In the genomic region with DNA sequence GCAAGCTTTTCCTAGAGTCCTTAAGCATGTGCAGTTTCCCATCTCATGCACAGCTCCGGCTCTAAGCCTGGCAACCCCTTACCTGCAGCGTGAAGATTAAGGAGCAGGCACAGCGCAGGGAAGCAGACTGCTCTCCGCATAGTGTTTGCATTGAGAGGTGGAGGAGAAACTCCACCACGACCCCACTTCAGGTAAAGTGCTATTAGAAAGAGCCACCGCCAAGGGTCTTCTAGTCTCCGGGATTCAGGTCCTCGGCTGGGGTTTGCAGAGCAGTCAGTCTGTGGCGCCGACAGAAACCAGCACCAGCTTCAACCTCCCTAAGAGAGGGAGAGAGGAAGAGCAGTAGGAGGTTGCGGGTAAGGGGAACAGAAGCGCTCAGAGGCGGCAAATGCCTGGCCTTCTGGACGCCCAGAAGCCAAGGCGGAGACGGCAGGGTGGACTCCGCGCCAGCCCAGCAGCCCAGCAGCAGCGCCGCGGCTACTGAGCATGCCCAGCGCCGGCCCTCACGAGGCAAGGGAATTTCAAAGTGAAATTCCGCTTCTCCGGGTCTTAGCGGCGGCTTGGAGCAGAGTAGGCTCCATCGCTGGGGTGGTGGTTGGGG, we compare ENCODE assay signal across 10 cellular contexts. TPM values are rescaled to one million over a fixed set of nuclear protein-coding genes. Genes with fewer than 3 reads are reported as not detected.
DNase-seq lines count a peak whose midpoint lies in the region; ATAC-seq and TF ChIP-seq lines count a peak whose summit lies in the region.
"Had no signal": no experiment of that assay in that cellular context is flagged by ENCODE, and none has a peak within 500 bp of the region (broad histone marks: within the 10 kb centered on the region; RNA-seq: fewer than 3 reads in every experiment).

A gene with protein sequence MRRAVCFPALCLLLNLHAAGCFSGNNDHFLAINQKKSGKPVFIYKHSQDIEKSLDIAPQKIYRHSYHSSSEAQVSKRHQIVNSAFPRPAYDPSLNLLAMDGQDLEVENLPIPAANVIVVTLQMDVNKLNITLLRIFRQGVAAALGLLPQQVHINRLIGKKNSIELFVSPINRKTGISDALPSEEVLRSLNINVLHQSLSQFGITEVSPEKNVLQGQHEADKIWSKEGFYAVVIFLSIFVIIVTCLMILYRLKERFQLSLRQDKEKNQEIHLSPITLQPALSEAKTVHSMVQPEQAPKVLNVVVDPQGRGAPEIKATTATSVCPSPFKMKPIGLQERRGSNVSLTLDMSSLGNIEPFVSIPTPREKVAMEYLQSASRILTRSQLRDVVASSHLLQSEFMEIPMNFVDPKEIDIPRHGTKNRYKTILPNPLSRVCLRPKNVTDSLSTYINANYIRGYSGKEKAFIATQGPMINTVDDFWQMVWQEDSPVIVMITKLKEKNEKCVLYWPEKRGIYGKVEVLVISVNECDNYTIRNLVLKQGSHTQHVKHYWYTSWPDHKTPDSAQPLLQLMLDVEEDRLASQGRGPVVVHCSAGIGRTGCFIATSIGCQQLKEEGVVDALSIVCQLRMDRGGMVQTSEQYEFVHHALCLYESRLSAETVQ (minus strand): TSS at position 488 of the 601 bp plus-strand sequence. CDS start 348 bp downstream, at position 140.

- H3K4me1 ChIP-seq in HUES6 (ENCODE audit: control insufficient read depth, insufficient read depth, low read length) (peaks cover 13% of the 10 kb centered on the region; the same call in 1 of the 2 replicates), RWPE2 (ENCODE audit: insufficient read depth, poor library complexity, severe bottlenecking) (no peaks in the 10 kb centered on the region), iPS-15b (ENCODE audit: control insufficient read depth, insufficient read depth, low read length) (peaks cover 2% of the 10 kb centered on the region), smooth muscle cell (ENCODE audit: low read depth) (no peaks in the 10 kb centered on the region), prostate gland (replicated peaks) (no peaks in the 10 kb centered on the region)

- no peaks in the 10 kb centered on the region for H3F3A ChIP-seq in smooth muscle cell (ENCODE audit: low read depth)

- ATAC-seq in RWPE2 (ENCODE audit: low read depth) = peak; percentile 52; the same call in 2 of the 3 replicates
- ATAC-seq in HG02798 (IDR thresholded peaks at IDR 0.05; ENCODE audit: poor library complexity, unreplicated experiment) = no peak

- H3K4me3 ChIP-seq in HUES6 (ENCODE audit: low read depth, low read length) (peak within 1 kb of the TSS; percentile 56), RWPE2 (ENCODE audit: severe bottlenecking) (no peak within 1 kb of the TSS), iPS-15b (ENCODE audit: low read depth, low read length) (peak within 1 kb of the TSS; percentile 65), smooth muscle cell (peak within 1 kb of the TSS; percentile 16), prostate gland (no peak within 1 kb of the TSS)

- H3K27ac ChIP-seq in HUES6 (ENCODE audit: low read depth, low read length) (no peak within 1 kb of the TSS), RWPE2 (ENCODE audit: poor library complexity, severe bottlenecking) (no peak within 1 kb of the TSS), smooth muscle cell (ENCODE audit: low read depth) (no peak within 1 kb of the TSS), prostate gland (no peak within 1 kb of the TSS)

- no peaks in the 10 kb centered on the region for H3K9me3 ChIP-seq in HUES6 (ENCODE audit: control insufficient read depth, insufficient read depth, low read depth, low read length)
- no peaks in the 10 kb centered on the region for H3K9me3 ChIP-seq in RWPE2 (ENCODE audit: severe bottlenecking)
- H3K9me3 ChIP-seq in iPS-15b (ENCODE audit: control insufficient read depth, insufficient read depth, low read length) = no peaks in the 10 kb centered on the region
- H3K9me3 ChIP-seq in smooth muscle cell (replicated peaks; ENCODE audit: low read depth) = no peaks in the 10 kb centered on the region
- no peaks in the 10 kb centered on the region for H3K9me3 ChIP-seq in prostate gland

- no peaks in the 10 kb centered on the region for H3K36me3 ChIP-seq in HUES6 (ENCODE audit: control insufficient read depth, insufficient read depth, low read length)
- H3K36me3 ChIP-seq in RWPE2 (ENCODE audit: low read depth) = no peaks in the 10 kb centered on the region
- H3K36me3 ChIP-seq in iPS-15b (ENCODE audit: control insufficient read depth, insufficient read depth, low read length) = no peaks in the 10 kb centered on the region
- no peaks in the 10 kb centered on the region for H3K36me3 ChIP-seq in smooth muscle cell (ENCODE audit: low read depth)
- H3K36me3 ChIP-seq in prostate gland = no peaks in the 10 kb centered on the region

- DNase-seq in RWPE2 (ENCODE audit: low spot score) (no peak), smooth muscle cell (lab: John Stamatoyannopoulos, UW; ENCODE audit: unreplicated experiment) (no peak), prostate gland (ENCODE audit: low spot score) (no peak), NCI-H128 (lab: John Stamatoyannopoulos, UW; ENCODE audit: unreplicated experiment) (no peak)
- DNase-seq in activated CD4-positive, alpha-beta T cell treated with anti-CD3 and anti-CD28 coated beads, Interleukin-2, amount 50 U/mL, for 4 hours = no peak
- DNase-seq: activated CD8-positive, alpha-beta memory T cell treated with anti-CD3 and anti-CD28 coated beads for 24 hours; effector CD4-positive, alpha-beta T cell had no signal

- TF ChIP-seq POLR2A in prostate gland (IDR thresholded peaks at IDR 0.05) = no peak

- TF ChIP-seq CTCF in RWPE2 (IDR thresholded peaks at IDR 0.05; ENCODE audit: poor library complexity, severe bottlenecking) (no peak), smooth muscle cell (IDR thresholded peaks at IDR 0.05; ENCODE audit: borderline replicate concordance, insufficient read depth, poor library complexity, severe bottlenecking) (no peak), prostate gland (IDR thresholded peaks at IDR 0.05) (no peak)

- H4K20me1 ChIP-seq in smooth muscle cell (ENCODE audit: low read depth) = no peaks in the 10 kb centered on the region

- H3K9ac ChIP-seq in HUES6 (ENCODE audit: low read length) = no peak within 1 kb of the TSS
- no peak within 1 kb of the TSS for H3K9ac ChIP-seq in iPS-15b (ENCODE audit: low read depth, low read length)
- H3K9ac ChIP-seq in smooth muscle cell (ENCODE audit: low read depth) = no peak within 1 kb of the TSS

- no peaks in the 10 kb centered on the region for H3K79me2 ChIP-seq in smooth muscle cell (ENCODE audit: low read depth)

- H3K27me3 ChIP-seq in HUES6 (ENCODE audit: control insufficient read depth, insufficient read depth, low read length) (peaks cover 31% of the 10 kb centered on the region), RWPE2 (ENCODE audit: insufficient read depth, poor library complexity, severe bottlenecking) (peaks cover 26% of the 10 kb centered on the region), iPS-15b (ENCODE audit: control insufficient read depth, insufficient read depth, low read length) (peaks cover 19% of the 10 kb centered on the region), smooth muscle cell (ENCODE audit: low read depth) (peaks cover 29% of the 10 kb centered on the region), prostate gland (replicated peaks; ENCODE audit: insufficient read depth) (peaks cover 4% of the 10 kb centered on the region)

- 7% methylated on average over 24 of the region's 29 CpGs for WGBS in smooth muscle cell (ENCODE audit: low lambda C conversion rate)
- WGBS in prostate gland = 3% methylated on average over 23 of the region's 29 CpGs

- peak within 1 kb of the TSS; percentile 48 for H3K4me2 ChIP-seq in smooth muscle cell

- no peak within 1 kb of the TSS for H2AFZ ChIP-seq in smooth muscle cell (ENCODE audit: low read depth)

- intact Hi-C loops in prostate gland (cut with DNase I) = no loop called here

RNA-seq across cellular contexts. Expression of the gene that starts here (rescaled TPM):
- 11.5 and 17.8 TPM in 2 replicates for total RNA-seq in smooth muscle cell
- polyA plus RNA-seq in smooth muscle cell = 2.8 and 10.6 TPM in 2 replicates
- total RNA-seq in prostate gland = 1 to 10 TPM in 1 of 2 donors, under 1 TPM in 1; 0.32 to 2.4 TPM

Comparison
In these comparisons a context has a peak if more than half of its experiments do, and no peak if none do; other contexts are left out.
1. H3K4me3 ChIP-seq: peak in HUES6 (single experiment), iPS-15b (single experiment) and smooth muscle cell (single experiment); none in RWPE2 (single experiment) and prostate gland (0 of 2).